ENCODE assay signal across 1 cellular context in the genomic region with DNA sequence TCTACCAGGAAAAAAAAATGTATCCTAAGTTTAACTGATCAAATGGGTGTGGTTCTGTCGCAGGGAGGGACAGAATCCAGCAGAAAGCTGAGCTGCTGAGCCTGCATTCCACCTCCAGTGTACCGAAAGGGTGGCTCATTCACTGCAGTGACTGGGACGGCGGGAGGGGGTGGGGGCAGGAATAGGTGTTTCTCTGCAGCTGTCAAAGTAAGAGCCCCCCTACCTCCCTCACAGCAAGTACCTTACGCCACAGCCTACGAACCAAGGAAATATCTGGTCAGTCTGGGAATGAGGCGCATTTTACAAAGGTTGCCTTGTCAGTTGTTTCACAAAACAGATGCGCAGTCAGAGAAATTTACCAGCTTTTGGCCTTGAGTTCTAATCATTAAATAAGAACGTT.
TF ChIP-seq lines count a peak whose summit lies in the region.

No MANE protein-coding gene starts in this region.

TF ChIP-seq in K562, 482 proteins besides CTCF, POLR2A, EP300 and RAD21 (continued from another document):
- no peak for TF ChIP-seq MECOM (CRISPR knock-in tag; IDR thresholded peaks at IDR 0.05)
- TF ChIP-seq, protein P1, sequence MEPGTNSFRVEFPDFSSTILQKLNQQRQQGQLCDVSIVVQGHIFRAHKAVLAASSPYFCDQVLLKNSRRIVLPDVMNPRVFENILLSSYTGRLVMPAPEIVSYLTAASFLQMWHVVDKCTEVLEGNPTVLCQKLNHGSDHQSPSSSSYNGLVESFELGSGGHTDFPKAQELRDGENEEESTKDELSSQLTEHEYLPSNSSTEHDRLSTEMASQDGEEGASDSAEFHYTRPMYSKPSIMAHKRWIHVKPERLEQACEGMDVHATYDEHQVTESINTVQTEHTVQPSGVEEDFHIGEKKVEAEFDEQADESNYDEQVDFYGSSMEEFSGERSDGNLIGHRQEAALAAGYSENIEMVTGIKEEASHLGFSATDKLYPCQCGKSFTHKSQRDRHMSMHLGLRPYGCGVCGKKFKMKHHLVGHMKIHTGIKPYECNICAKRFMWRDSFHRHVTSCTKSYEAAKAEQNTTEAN (CRISPR knock-in tag; IDR thresholded peaks at IDR 0.05), result no peak
- TF ChIP-seq POLR2G (IDR thresholded peaks at IDR 0.05; ENCODE audit: low read depth, low read length), result no peak
- TF ChIP-seq, protein P2, sequence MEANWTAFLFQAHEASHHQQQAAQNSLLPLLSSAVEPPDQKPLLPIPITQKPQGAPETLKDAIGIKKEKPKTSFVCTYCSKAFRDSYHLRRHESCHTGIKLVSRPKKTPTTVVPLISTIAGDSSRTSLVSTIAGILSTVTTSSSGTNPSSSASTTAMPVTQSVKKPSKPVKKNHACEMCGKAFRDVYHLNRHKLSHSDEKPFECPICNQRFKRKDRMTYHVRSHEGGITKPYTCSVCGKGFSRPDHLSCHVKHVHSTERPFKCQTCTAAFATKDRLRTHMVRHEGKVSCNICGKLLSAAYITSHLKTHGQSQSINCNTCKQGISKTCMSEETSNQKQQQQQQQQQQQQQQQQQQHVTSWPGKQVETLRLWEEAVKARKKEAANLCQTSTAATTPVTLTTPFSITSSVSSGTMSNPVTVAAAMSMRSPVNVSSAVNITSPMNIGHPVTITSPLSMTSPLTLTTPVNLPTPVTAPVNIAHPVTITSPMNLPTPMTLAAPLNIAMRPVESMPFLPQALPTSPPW (CRISPR knock-in tag; IDR thresholded peaks at IDR 0.05), result peak; percentile 50
- TF ChIP-seq, protein P3, sequence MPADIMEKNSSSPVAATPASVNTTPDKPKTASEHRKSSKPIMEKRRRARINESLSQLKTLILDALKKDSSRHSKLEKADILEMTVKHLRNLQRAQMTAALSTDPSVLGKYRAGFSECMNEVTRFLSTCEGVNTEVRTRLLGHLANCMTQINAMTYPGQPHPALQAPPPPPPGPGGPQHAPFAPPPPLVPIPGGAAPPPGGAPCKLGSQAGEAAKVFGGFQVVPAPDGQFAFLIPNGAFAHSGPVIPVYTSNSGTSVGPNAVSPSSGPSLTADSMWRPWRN (IDR thresholded peaks at IDR 0.05; ENCODE audit: low read depth), result no peak
- no peak for TF ChIP-seq PHB (CRISPR knock-in tag; IDR thresholded peaks at IDR 0.05)
- TF ChIP-seq RAD51 (IDR thresholded peaks at IDR 0.05; ENCODE audit: borderline replicate concordance, low read depth), result no peak
- TF ChIP-seq, protein P4, sequence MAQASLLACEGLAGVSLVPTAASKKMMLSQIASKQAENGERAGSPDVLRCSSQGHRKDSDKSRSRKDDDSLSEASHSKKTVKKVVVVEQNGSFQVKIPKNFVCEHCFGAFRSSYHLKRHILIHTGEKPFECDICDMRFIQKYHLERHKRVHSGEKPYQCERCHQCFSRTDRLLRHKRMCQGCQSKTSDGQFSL (CRISPR knock-in tag; IDR thresholded peaks at IDR 0.05), result no peak; the same call in 1 of the 2 replicates
- TF ChIP-seq, protein P4 (tag; IDR thresholded peaks at IDR 0.05), result 0 out of 4 replicates have a peak, but pooled peaks of 1 of the 2 experiments have one; percentile 29
- no peak for TF ChIP-seq HIVEP1 (CRISPR knock-in tag; IDR thresholded peaks at IDR 0.05)
- no peak for TF ChIP-seq SRSF7 (optimal IDR thresholded peaks at IDR 0.05; ENCODE audit: low read depth, low read length)
- TF ChIP-seq, protein P5, sequence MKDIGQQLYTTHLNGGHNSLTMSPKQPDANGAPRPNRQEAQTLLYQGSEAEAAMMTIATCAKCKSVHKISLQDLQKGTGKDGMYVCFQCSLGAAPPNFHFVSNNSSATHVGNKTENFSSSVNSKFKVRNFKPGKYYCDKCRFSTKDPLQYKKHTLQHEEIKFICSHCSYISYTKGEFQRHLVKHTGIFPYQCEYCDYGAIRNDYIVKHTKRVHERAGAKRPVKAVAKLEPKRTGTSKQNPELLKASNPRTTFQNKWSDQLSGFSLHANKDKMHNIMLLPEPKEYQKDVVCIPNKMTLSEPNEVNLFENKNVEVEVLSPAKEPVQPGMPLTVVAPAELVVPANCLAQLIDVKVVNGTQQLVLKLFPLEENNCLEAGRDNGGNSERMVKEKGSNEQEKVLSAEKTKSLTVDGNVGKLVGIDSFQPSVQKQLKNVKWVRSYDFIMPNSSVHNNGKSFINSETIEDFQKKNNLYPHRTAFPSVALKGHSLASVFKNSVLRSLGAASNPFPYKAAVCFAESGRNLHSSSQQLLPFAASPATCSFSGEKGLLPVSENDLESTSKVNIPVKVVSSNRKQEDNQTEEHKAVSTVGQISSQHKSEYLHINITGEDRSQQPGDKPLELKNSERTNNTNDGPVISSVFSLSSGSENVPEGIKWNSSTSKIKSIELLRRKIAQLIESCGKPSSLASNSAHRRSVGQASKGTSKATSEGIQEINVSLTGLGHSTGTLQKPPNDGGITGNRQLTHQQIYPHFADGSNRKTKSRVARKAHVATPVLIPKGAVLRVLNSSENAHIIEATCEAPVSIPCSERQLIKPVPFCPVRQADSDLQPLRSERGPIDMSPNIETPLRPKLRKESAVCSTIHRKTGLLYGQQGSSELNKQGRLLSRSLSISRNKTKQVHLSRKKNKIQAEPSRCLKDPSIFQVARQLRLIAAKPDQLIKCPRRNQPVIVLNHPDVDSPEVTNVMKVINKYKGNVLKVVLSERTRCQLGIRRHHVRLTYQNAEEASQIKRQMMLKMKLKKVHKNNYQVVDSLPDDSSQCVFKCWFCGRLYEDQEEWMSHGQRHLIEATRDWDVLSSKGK (CRISPR knock-in tag; IDR thresholded peaks at IDR 0.05), result no peak
- TF ChIP-seq, protein P6, sequence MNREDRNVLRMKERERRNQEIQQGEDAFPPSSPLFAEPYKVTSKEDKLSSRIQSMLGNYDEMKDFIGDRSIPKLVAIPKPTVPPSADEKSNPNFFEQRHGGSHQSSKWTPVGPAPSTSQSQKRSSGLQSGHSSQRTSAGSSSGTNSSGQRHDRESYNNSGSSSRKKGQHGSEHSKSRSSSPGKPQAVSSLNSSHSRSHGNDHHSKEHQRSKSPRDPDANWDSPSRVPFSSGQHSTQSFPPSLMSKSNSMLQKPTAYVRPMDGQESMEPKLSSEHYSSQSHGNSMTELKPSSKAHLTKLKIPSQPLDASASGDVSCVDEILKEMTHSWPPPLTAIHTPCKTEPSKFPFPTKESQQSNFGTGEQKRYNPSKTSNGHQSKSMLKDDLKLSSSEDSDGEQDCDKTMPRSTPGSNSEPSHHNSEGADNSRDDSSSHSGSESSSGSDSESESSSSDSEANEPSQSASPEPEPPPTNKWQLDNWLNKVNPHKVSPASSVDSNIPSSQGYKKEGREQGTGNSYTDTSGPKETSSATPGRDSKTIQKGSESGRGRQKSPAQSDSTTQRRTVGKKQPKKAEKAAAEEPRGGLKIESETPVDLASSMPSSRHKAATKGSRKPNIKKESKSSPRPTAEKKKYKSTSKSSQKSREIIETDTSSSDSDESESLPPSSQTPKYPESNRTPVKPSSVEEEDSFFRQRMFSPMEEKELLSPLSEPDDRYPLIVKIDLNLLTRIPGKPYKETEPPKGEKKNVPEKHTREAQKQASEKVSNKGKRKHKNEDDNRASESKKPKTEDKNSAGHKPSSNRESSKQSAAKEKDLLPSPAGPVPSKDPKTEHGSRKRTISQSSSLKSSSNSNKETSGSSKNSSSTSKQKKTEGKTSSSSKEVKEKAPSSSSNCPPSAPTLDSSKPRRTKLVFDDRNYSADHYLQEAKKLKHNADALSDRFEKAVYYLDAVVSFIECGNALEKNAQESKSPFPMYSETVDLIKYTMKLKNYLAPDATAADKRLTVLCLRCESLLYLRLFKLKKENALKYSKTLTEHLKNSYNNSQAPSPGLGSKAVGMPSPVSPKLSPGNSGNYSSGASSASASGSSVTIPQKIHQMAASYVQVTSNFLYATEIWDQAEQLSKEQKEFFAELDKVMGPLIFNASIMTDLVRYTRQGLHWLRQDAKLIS (CRISPR knock-in tag; IDR thresholded peaks at IDR 0.05), result no peak
- no peak for TF ChIP-seq KLF13 (tag; IDR thresholded peaks at IDR 0.05; ENCODE audit: borderline replicate concordance, low read depth)
- no peak for TF ChIP-seq JUND (IDR thresholded peaks at IDR 0.05; ENCODE audit: borderline replicate concordance, low read depth, low read length)
- no peak for TF ChIP-seq JUND (tag; IDR thresholded peaks at IDR 0.05; ENCODE audit: borderline replicate concordance, low read depth, low read length)
- TF ChIP-seq, protein P7, sequence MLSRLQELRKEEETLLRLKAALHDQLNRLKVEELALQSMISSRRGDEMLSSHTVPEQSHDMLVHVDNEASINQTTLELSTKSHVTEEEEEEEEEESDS (CRISPR knock-in tag; IDR thresholded peaks at IDR 0.05), result no peak
- TF ChIP-seq ELF4 (CRISPR knock-in tag; IDR thresholded peaks at IDR 0.05), result no peak
- TF ChIP-seq, protein P8, sequence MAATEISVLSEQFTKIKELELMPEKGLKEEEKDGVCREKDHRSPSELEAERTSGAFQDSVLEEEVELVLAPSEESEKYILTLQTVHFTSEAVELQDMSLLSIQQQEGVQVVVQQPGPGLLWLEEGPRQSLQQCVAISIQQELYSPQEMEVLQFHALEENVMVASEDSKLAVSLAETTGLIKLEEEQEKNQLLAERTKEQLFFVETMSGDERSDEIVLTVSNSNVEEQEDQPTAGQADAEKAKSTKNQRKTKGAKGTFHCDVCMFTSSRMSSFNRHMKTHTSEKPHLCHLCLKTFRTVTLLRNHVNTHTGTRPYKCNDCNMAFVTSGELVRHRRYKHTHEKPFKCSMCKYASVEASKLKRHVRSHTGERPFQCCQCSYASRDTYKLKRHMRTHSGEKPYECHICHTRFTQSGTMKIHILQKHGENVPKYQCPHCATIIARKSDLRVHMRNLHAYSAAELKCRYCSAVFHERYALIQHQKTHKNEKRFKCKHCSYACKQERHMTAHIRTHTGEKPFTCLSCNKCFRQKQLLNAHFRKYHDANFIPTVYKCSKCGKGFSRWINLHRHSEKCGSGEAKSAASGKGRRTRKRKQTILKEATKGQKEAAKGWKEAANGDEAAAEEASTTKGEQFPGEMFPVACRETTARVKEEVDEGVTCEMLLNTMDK (IDR thresholded peaks at IDR 0.05; ENCODE audit: borderline replicate concordance, insufficient read depth, low read depth, low read length, poor library complexity, severe bottlenecking), result no peak
TF ChIP-seq in K562: peak in this region for 3.
